1 cellular context compared by ENCODE assay signal in the genomic region with DNA sequence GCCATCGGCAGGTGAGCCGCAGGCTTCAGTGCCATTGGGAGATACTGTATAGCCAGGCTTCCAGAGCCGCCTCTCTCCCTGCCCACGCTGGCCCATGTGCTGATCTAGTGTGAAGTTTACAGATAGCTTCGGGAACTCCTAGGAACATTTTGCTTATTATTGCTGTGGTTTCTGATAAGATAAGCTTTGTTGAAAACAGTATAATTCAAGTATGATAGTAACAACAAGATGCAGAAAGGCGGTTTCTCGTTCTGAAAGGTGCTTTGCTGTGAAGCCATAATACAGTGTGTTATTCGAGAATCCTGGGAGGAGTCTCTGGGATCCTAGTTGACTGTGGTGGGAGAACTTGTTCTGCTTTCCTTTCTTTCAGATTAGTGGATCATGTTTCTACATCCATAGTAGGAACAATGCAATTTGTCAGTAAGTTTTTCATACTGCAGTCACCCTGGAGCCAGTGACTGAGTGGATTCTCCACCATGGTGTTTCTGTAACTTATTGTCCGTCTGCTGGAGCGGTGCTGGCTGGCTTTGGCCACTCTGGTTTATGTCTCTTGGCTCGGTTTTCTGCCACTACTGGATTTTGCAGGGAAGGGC.
TF ChIP-seq lines count a peak whose summit lies in the region.

No MANE protein-coding gene starts in this region.

TF ChIP-seq in HEK293, 187 proteins besides CTCF, POLR2A, EP300 and RAD21 (continued from another document):
- TF ChIP-seq, protein P1, sequence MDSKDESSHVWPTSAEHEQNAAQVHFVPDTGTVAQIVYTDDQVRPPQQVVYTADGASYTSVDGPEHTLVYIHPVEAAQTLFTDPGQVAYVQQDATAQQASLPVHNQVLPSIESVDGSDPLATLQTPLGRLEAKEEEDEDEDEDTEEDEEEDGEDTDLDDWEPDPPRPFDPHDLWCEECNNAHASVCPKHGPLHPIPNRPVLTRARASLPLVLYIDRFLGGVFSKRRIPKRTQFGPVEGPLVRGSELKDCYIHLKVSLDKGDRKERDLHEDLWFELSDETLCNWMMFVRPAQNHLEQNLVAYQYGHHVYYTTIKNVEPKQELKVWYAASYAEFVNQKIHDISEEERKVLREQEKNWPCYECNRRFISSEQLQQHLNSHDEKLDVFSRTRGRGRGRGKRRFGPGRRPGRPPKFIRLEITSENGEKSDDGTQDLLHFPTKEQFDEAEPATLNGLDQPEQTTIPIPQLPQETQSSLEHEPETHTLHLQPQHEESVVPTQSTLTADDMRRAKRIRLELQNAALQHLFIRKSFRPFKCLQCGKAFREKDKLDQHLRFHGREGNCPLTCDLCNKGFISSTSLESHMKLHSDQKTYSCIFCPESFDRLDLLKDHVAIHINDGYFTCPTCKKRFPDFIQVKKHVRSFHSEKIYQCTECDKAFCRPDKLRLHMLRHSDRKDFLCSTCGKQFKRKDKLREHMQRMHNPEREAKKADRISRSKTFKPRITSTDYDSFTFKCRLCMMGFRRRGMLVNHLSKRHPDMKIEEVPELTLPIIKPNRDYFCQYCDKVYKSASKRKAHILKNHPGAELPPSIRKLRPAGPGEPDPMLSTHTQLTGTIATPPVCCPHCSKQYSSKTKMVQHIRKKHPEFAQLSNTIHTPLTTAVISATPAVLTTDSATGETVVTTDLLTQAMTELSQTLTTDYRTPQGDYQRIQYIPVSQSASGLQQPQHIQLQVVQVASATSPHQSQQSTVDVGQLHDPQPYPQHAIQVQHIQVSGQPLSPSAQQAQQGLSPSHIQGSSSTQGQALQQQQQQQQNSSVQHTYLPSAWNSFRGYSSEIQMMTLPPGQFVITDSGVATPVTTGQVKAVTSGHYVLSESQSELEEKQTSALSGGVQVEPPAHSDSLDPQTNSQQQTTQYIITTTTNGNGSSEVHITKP (tag by site-specific recombination; IDR thresholded peaks at IDR 0.05): peak; percentile 56; the same call in 1 of the 2 replicates
- TF ChIP-seq ZNF558 (tag by site-specific recombination; IDR thresholded peaks at IDR 0.05) (no peak), ZNF830 (tag by site-specific recombination; IDR thresholded peaks at IDR 0.05; ENCODE audit: low read depth) (no peak), ZNF621 (tag by site-specific recombination; IDR thresholded peaks at IDR 0.05) (no peak), YY1 (tag by site-specific recombination; IDR thresholded peaks at IDR 0.05) (no peak), ZEB2 (tag by site-specific recombination; IDR thresholded peaks at IDR 0.05) (0 out of 2 replicates have a peak, but pooled peaks have one; percentile 25), ZNF561 (tag by site-specific recombination; IDR thresholded peaks at IDR 0.05; ENCODE audit: borderline replicate concordance) (peak; percentile 78; the same call in 1 of the 2 replicates), ZNF335 (tag by site-specific recombination; conservative IDR thresholded peaks at IDR 0.05) (0 out of 2 replicates have a peak, but pooled peaks have one; percentile 24), ZXDB (tag by site-specific recombination; IDR thresholded peaks at IDR 0.05) (peak; percentile 66; the same call in 1 of the 2 replicates), ZNF37A (tag by site-specific recombination; IDR thresholded peaks at IDR 0.05) (no peak), ZNF585B (tag by site-specific recombination; IDR thresholded peaks at IDR 0.05) (no peak), ZNF530 (tag by site-specific recombination; IDR thresholded peaks at IDR 0.05; ENCODE audit: low read depth) (no peak), ZNF843 (tag by site-specific recombination; IDR thresholded peaks at IDR 0.05) (no peak), ZNF202 (tag by site-specific recombination; IDR thresholded peaks at IDR 0.05; ENCODE audit: borderline replicate concordance) (no peak), ZNF629 (tag by site-specific recombination; IDR thresholded peaks at IDR 0.05) (no peak), ZNF302 (tag by site-specific recombination; IDR thresholded peaks at IDR 0.05; ENCODE audit: low read depth) (no peak), ZNF114 (tag by site-specific recombination; IDR thresholded peaks at IDR 0.05) (no peak), ZSCAN16 (tag by site-specific recombination; IDR thresholded peaks at IDR 0.05) (no peak), RBAK (tag by site-specific recombination; IDR thresholded peaks at IDR 0.05) (no peak), ZBTB17 (tag by site-specific recombination; IDR thresholded peaks at IDR 0.05) (peak; percentile 99), ZNF175 (tag by site-specific recombination; IDR thresholded peaks at IDR 0.05) (no peak), ZNF184 (tag by site-specific recombination; IDR thresholded peaks at IDR 0.05) (no peak), ZNF16 (tag by site-specific recombination; IDR thresholded peaks at IDR 0.05; ENCODE audit: low read depth) (no peak), ZNF501 (tag by site-specific recombination; IDR thresholded peaks at IDR 0.05) (no peak), EGR2 (tag by site-specific recombination; IDR thresholded peaks at IDR 0.05; ENCODE audit: low read depth) (peak; percentile 26; the same call in 1 of the 2 replicates), IKZF3 (tag by site-specific recombination; IDR thresholded peaks at IDR 0.05) (0 out of 2 replicates have a peak, but pooled peaks have one; percentile 56), PRDM1 (tag by site-specific recombination; IDR thresholded peaks at IDR 0.05) (peak; percentile 58), ZFHX2 (tag by site-specific recombination; conservative IDR thresholded peaks at IDR 0.05) (peak; percentile 59; the same call in 1 of the 2 replicates)
- TF ChIP-seq, protein P2, sequence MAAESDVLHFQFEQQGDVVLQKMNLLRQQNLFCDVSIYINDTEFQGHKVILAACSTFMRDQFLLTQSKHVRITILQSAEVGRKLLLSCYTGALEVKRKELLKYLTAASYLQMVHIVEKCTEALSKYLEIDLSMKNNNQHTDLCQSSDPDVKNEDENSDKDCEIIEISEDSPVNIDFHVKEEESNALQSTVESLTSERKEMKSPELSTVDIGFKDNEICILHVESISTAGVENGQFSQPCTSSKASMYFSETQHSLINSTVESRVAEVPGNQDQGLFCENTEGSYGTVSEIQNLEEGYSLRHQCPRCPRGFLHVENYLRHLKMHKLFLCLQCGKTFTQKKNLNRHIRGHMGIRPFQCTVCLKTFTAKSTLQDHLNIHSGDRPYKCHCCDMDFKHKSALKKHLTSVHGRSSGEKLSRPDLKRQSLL (tag by site-specific recombination; IDR thresholded peaks at IDR 0.05): 0 out of 2 replicates have a peak, but pooled peaks have one; percentile 25
- TF ChIP-seq, protein P3, sequence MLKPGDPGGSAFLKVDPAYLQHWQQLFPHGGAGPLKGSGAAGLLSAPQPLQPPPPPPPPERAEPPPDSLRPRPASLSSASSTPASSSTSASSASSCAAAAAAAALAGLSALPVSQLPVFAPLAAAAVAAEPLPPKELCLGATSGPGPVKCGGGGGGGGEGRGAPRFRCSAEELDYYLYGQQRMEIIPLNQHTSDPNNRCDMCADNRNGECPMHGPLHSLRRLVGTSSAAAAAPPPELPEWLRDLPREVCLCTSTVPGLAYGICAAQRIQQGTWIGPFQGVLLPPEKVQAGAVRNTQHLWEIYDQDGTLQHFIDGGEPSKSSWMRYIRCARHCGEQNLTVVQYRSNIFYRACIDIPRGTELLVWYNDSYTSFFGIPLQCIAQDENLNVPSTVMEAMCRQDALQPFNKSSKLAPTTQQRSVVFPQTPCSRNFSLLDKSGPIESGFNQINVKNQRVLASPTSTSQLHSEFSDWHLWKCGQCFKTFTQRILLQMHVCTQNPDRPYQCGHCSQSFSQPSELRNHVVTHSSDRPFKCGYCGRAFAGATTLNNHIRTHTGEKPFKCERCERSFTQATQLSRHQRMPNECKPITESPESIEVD (tag by site-specific recombination; IDR thresholded peaks at IDR 0.05): peak; percentile 83
- TF ChIP-seq, protein P4, sequence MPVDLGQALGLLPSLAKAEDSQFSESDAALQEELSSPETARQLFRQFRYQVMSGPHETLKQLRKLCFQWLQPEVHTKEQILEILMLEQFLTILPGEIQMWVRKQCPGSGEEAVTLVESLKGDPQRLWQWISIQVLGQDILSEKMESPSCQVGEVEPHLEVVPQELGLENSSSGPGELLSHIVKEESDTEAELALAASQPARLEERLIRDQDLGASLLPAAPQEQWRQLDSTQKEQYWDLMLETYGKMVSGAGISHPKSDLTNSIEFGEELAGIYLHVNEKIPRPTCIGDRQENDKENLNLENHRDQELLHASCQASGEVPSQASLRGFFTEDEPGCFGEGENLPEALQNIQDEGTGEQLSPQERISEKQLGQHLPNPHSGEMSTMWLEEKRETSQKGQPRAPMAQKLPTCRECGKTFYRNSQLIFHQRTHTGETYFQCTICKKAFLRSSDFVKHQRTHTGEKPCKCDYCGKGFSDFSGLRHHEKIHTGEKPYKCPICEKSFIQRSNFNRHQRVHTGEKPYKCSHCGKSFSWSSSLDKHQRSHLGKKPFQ (tag by site-specific recombination; IDR thresholded peaks at IDR 0.05): peak; percentile 71
- TF ChIP-seq, protein P5, sequence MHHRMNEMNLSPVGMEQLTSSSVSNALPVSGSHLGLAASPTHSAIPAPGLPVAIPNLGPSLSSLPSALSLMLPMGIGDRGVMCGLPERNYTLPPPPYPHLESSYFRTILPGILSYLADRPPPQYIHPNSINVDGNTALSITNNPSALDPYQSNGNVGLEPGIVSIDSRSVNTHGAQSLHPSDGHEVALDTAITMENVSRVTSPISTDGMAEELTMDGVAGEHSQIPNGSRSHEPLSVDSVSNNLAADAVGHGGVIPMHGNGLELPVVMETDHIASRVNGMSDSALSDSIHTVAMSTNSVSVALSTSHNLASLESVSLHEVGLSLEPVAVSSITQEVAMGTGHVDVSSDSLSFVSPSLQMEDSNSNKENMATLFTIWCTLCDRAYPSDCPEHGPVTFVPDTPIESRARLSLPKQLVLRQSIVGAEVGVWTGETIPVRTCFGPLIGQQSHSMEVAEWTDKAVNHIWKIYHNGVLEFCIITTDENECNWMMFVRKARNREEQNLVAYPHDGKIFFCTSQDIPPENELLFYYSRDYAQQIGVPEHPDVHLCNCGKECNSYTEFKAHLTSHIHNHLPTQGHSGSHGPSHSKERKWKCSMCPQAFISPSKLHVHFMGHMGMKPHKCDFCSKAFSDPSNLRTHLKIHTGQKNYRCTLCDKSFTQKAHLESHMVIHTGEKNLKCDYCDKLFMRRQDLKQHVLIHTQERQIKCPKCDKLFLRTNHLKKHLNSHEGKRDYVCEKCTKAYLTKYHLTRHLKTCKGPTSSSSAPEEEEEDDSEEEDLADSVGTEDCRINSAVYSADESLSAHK (tag by site-specific recombination; IDR thresholded peaks at IDR 0.05): peak; percentile 74
- TF ChIP-seq, protein P6, sequence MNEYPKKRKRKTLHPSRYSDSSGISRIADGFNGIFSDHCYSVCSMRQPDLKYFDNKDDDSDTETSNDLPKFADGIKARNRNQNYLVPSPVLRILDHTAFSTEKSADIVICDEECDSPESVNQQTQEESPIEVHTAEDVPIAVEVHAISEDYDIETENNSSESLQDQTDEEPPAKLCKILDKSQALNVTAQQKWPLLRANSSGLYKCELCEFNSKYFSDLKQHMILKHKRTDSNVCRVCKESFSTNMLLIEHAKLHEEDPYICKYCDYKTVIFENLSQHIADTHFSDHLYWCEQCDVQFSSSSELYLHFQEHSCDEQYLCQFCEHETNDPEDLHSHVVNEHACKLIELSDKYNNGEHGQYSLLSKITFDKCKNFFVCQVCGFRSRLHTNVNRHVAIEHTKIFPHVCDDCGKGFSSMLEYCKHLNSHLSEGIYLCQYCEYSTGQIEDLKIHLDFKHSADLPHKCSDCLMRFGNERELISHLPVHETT (tag by site-specific recombination; IDR thresholded peaks at IDR 0.05): no peak
TF ChIP-seq in HEK293: peak in this region for 15.
